Comparison of ENCODE assay signal across 8 cellular contexts in the genomic region with DNA sequence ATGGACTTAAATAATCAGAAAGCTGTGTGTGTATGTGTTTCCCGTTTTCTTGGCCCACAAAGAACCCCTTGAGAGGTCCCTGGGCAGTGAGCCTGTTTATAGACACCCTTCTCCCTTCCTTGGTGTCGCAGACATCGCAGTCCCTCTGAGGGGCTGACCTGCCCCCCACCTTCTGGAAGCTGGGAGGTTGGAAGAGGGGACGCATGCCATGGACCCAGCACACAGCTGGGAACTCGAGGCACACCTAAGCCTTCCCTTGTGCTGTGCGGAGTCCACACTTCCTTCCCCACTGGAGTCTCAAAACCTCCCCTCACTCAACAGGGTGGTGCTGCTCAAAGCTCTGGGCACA. TPM values are rescaled to one million over a fixed set of nuclear protein-coding genes. Genes with fewer than 3 reads are reported as not detected.
DNase-seq lines count a peak whose midpoint lies in the region; FAIRE-seq and TF ChIP-seq lines count a peak whose summit lies in the region.

No MANE protein-coding gene starts in this region.

- no peak for FAIRE-seq in H54 (lab: Jason Lieb, UNC)

- no peak for DNase-seq in activated T-cell treated with anti-CD3 and anti-CD28 coated beads, Interleukin-2, amount 50 U/mL, for 24 hours
- DNase-seq in activated T-cell treated with anti-CD3 and anti-CD28 coated beads for 4 hours (no peak), medulla oblongata (ENCODE audit: extremely low spot score) (peak; percentile 5), transverse colon (no peak), kidney tubule cell (ENCODE audit: low spot score) (no peak), H54 (ENCODE audit: insufficient read length, low spot score) (no peak), T-helper 9 cell (no peak)
- no peak for DNase-seq in activated naive CD8-positive, alpha-beta T cell treated with anti-CD3 and anti-CD28 coated beads for 36 hours

- TF ChIP-seq CTCF in transverse colon (IDR thresholded peaks at IDR 0.05) = no peak

- no peaks in the 10 kb centered on the region for H3K36me3 ChIP-seq in transverse colon

- H3K4me1 ChIP-seq in transverse colon = peaks cover 0 to 28% (median 13%) of the 10 kb centered on the region in 4 donors

- in situ Hi-C loops in transverse colon (cut with MboI; ENCODE audit: low pct_ligation_motif_present in 1 of 4, low pct_unique_long_range_greater_than_20kb in 1 of 4, low sequenced_read_pairs in 3 of 4) = no loop called here

- H3K27ac Mint-ChIP-seq in activated T-cell treated with anti-CD3 and anti-CD28 coated beads, Interleukin-2, amount 50 U/mL, for 24 hours = no peak overlapping the region
- peak overlapping the region; percentile 84 for H3K27ac Mint-ChIP-seq in activated naive CD8-positive, alpha-beta T cell treated with anti-CD3 and anti-CD28 coated beads for 36 hours

- peak overlapping the region in 3 of 4 donors; percentile 83 to 87 (median 84) for H3K27ac ChIP-seq in transverse colon

- no peaks in the 10 kb centered on the region for H3K27me3 ChIP-seq in transverse colon

- H3K4me1 Mint-ChIP-seq in activated T-cell treated with anti-CD3 and anti-CD28 coated beads, Interleukin-2, amount 50 U/mL, for 24 hours (ENCODE audit: low read depth) = peaks cover 57% of the 10 kb centered on the region
- H3K4me1 Mint-ChIP-seq in activated naive CD8-positive, alpha-beta T cell treated with anti-CD3 and anti-CD28 coated beads for 36 hours = peaks cover 41% of the 10 kb centered on the region

- peaks cover 2% of the 10 kb centered on the region for H3K27me3 Mint-ChIP-seq in activated T-cell treated with anti-CD3 and anti-CD28 coated beads, Interleukin-2, amount 50 U/mL, for 24 hours
- peaks cover 8% of the 10 kb centered on the region for H3K27me3 Mint-ChIP-seq in activated naive CD8-positive, alpha-beta T cell treated with anti-CD3 and anti-CD28 coated beads for 36 hours

- H3K9me3 Mint-ChIP-seq in activated T-cell treated with anti-CD3 and anti-CD28 coated beads, Interleukin-2, amount 50 U/mL, for 24 hours = peaks cover 6% of the 10 kb centered on the region
- peaks cover 17% of the 10 kb centered on the region for H3K9me3 Mint-ChIP-seq in activated naive CD8-positive, alpha-beta T cell treated with anti-CD3 and anti-CD28 coated beads for 36 hours

- H3K9me3 ChIP-seq in transverse colon = no peaks in the 10 kb centered on the region

- TF ChIP-seq POLR2A in transverse colon (IDR thresholded peaks at IDR 0.05) (no peak), H54 (IDR thresholded peaks at IDR 0.05; ENCODE audit: low read depth, low read length) (no peak)

- peak overlapping the region in 3 of 4 donors; percentile 1 to 52 (median 23) for H3K4me3 ChIP-seq in transverse colon

- WGBS in transverse colon (ENCODE audit: low coverage in 1 of 2), 2 donors = 14 to 27% methylated on average over 1 to 6 of the region's 6 CpGs

- H3K36me3 Mint-ChIP-seq in activated T-cell treated with anti-CD3 and anti-CD28 coated beads, Interleukin-2, amount 50 U/mL, for 24 hours (ENCODE audit: low read depth) = peaks cover 5% of the 10 kb centered on the region
- H3K36me3 Mint-ChIP-seq in activated naive CD8-positive, alpha-beta T cell treated with anti-CD3 and anti-CD28 coated beads for 36 hours = peaks cover 10% of the 10 kb centered on the region

- intact Hi-C loops in transverse colon (cut with DNase I; ENCODE audit: low total_unique reads) = loop anchor here (5.0 kb wide), 1 partner anchor 114 kb away; no protein-coding TSS in a partner anchor

- TF ChIP-seq EP300 in transverse colon (IDR thresholded peaks at IDR 0.05; ENCODE audit: low read depth) = no peak

- H3K4me3 Mint-ChIP-seq in activated T-cell treated with anti-CD3 and anti-CD28 coated beads, Interleukin-2, amount 50 U/mL, for 24 hours = peak overlapping the region; percentile 35
- peak overlapping the region; percentile 62 for H3K4me3 Mint-ChIP-seq in activated naive CD8-positive, alpha-beta T cell treated with anti-CD3 and anti-CD28 coated beads for 36 hours

RNA-seq across cellular contexts. Expression of a gene that starts 0.5 kb away (rescaled TPM):
- total RNA-seq in activated naive CD8-positive, alpha-beta T cell treated with anti-CD3 and anti-CD28 coated beads for 36 hours = 1 to 10 TPM; 3.4 TPM
- 10 to 100 TPM in 2 of 4 donors, 1 to 10 TPM in 1, not detected in 1; 7.8 to 15.3 (median 10.9) TPM for total RNA-seq in transverse colon

RNA-seq across cellular contexts. Expression of a gene that starts 24.2 kb away (rescaled TPM):
- not detected for total RNA-seq in activated naive CD8-positive, alpha-beta T cell treated with anti-CD3 and anti-CD28 coated beads for 36 hours
- total RNA-seq in transverse colon = 1 to 10 TPM in 2 of 4 donors, not detected in 2; 2.7 to 3.0 TPM

RNA-seq across cellular contexts. Expression of a gene that starts 32.4 kb away (rescaled TPM):
- 10 to 100 TPM; 61.6 to 63.1 TPM for total RNA-seq in activated naive CD8-positive, alpha-beta T cell treated with anti-CD3 and anti-CD28 coated beads for 36 hours
- total RNA-seq in transverse colon = 1 to 10 TPM; 1.2 to 9.1 (median 7.5) TPM

RNA-seq across cellular contexts. Expression of a gene that starts 39.3 kb away (rescaled TPM):
- total RNA-seq in activated naive CD8-positive, alpha-beta T cell treated with anti-CD3 and anti-CD28 coated beads for 36 hours = 10 to 100 TPM; 23.1 to 24.1 TPM
- 1 to 10 TPM; 2.0 to 6.4 (median 4.2) TPM for total RNA-seq in transverse colon

RNA-seq across cellular contexts. Expression of a gene that starts 59.0 kb away (rescaled TPM):
- 10 to 100 TPM; 19.4 to 20.4 TPM for total RNA-seq in activated naive CD8-positive, alpha-beta T cell treated with anti-CD3 and anti-CD28 coated beads for 36 hours
- 1 to 10 TPM in 3 of 4 donors, not detected in 1; 2.6 to 6.8 (median 4.8) TPM for total RNA-seq in transverse colon

Comparison
In these comparisons a context has a peak if more than half of its experiments do, and no peak if none do; other contexts are left out.
1. RNA of a gene that starts 32.4 kb away (total RNA-seq): 61.6 to 63.1 TPM in activated naive CD8-positive, alpha-beta T cell treated with anti-CD3 and anti-CD28 coated beads for 36 hours; 1.2 to 9.1 TPM in transverse colon; every median in the first group is over 4 times any median in the second.